ENCODE assay signal across 8 cellular contexts in the genomic region with DNA sequence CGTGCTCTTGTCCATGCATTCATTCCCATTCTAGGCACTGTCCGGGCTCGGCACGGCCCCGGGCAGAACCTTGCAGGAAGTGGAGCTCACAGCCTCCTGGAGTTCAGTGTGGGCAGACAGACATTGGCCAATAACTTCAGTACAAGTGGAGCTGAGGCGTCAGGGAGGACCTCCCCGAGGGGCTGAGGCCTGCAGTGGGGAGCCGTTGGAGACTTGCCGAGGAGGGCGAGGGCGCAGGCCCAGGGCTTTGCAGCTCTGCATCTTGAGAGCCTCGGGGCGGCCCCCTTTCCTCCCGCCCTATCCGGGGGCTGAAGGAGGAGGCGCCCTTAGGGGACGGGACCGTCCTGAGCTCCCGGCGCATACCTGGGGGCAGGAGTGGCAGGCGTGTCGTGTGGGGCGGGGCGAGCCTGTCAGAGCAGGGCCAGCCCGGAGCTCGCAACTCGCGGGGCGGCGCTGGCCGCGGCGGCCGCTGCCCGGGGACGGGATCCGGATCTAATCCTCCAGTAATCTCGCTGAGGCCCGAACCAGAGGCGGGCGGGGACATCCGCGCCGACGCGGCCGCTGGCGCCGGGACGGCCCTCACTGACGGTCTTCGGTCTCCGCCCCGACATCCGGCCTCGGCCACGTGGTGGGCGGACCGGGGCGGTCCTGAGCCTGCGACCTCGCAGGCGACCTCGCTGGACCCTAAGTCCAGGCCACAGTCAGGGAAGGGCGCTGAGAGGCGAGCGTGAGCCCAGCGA. TPM values are rescaled to one million over a fixed set of nuclear protein-coding genes. Genes with fewer than 3 reads are reported as not detected.
DNase-seq lines count a peak whose midpoint lies in the region; ATAC-seq and TF ChIP-seq lines count a peak whose summit lies in the region.

A gene (plus strand): TSS at position 698 of the 740 bp plus-strand sequence. CDS start 530 bp downstream, outside the sequence.

- peak within 1 kb of the TSS; percentile 52 for H3K27ac ChIP-seq in CD8-positive, alpha-beta T cell (ENCODE audit: low read depth, low read length)
- peak within 1 kb of the TSS; percentile 93 for H3K27ac ChIP-seq in stomach smooth muscle (ENCODE audit: low read length)

- peak; percentile 26 to 78 (median 68) for DNase-seq in CD8-positive, alpha-beta T cell
- DNase-seq in activated gamma-delta T cell (lab: John Stamatoyannopoulos, UW): peak; percentile 68
- peak; percentile 91 for DNase-seq in fibroblast of villous mesenchyme (ENCODE audit: low read depth)
- DNase-seq in neural crest cell (ENCODE audit: low read depth, low spot score): peak; percentile 76

- intact Hi-C loops in CD8-positive, alpha-beta T cell (cut with DNase I, micrococcal nuclease): loop anchor here (1.0 to 2.0 kb wide), 3 partner anchors 8 to 40 kb away; a partner anchor contains a TSS

- peak; percentile 89 for ATAC-seq in CD8-positive, alpha-beta T cell
- peak; percentile 75 for ATAC-seq in GM19324 (IDR thresholded peaks at IDR 0.05; ENCODE audit: low FRiP score, unreplicated experiment)
- ATAC-seq in HG03457 (IDR thresholded peaks at IDR 0.05; ENCODE audit: unreplicated experiment): peak; percentile 60

- POLR2A ChIA-PET in CD8-positive, alpha-beta T cell (lab: Charles Lee): interaction anchor here (0.6 to 4.0 kb wide), 11 partner anchors 8 to 1414 kb away, joined by 3 to 28 read pairs (median 5); a partner anchor contains a TSS

- H3K27me3 Mint-ChIP-seq in CD8-positive, alpha-beta T cell (ENCODE audit: low read depth): no peaks in the 10 kb centered on the region
- no peaks in the 10 kb centered on the region for H3K27me3 Mint-ChIP-seq in neural crest cell (ENCODE audit: low read depth)

- H3K27me3 ChIP-seq in CD8-positive, alpha-beta T cell (ENCODE audit: insufficient read depth, low read length): no peaks in the 10 kb centered on the region
- no peaks in the 10 kb centered on the region for H3K27me3 ChIP-seq in stomach smooth muscle (ENCODE audit: control insufficient read depth in 1 of 2, insufficient read depth in 2 of 2, low read length in 2 of 2)

- H3K27ac Mint-ChIP-seq in CD8-positive, alpha-beta T cell: peak within 1 kb of the TSS; percentile 86
- peak within 1 kb of the TSS; percentile 97 for H3K27ac Mint-ChIP-seq in neural crest cell (ENCODE audit: unreplicated experiment)

- peaks cover 10% of the 10 kb centered on the region for H3K4me1 ChIP-seq in CD8-positive, alpha-beta T cell (ENCODE audit: insufficient read depth, low read length)
- peaks cover 26% of the 10 kb centered on the region for H3K4me1 ChIP-seq in stomach smooth muscle (ENCODE audit: control insufficient read depth, insufficient read depth, low read length)

- H3K4me1 Mint-ChIP-seq in CD8-positive, alpha-beta T cell (ENCODE audit: low read depth): peaks cover 21% of the 10 kb centered on the region
- H3K4me1 Mint-ChIP-seq in neural crest cell: peaks cover 24% of the 10 kb centered on the region

- H3K9ac ChIP-seq in stomach smooth muscle (ENCODE audit: low read length in 2 of 2): peak within 1 kb of the TSS; percentile 79 to 84

- peaks cover 6% of the 10 kb centered on the region for H3K36me3 Mint-ChIP-seq in CD8-positive, alpha-beta T cell
- H3K36me3 Mint-ChIP-seq in neural crest cell (ENCODE audit: low read depth): peaks cover 2% of the 10 kb centered on the region

- TF ChIP-seq CTCF in CD8-positive, alpha-beta T cell (IDR thresholded peaks at IDR 0.05): no peak
- TF ChIP-seq CTCF in fibroblast of villous mesenchyme (IDR thresholded peaks at IDR 0.05; ENCODE audit: insufficient read depth, low read depth, low read length): no peak
- TF ChIP-seq CTCF in neural crest cell (conservative IDR thresholded peaks at IDR 0.05): peak; percentile 35

- TF ChIP-seq POLR2A in Raji (IDR thresholded peaks at IDR 0.05; ENCODE audit: insufficient read depth, low read depth, low read length): peak; percentile 74

- peak within 1 kb of the TSS; percentile 51 for H3K4me3 ChIP-seq in CD8-positive, alpha-beta T cell (ENCODE audit: low read depth, low read length)
- H3K4me3 ChIP-seq in fibroblast of villous mesenchyme (ENCODE audit: low read depth, low read length): peak within 1 kb of the TSS; percentile 66
- H3K4me3 ChIP-seq in stomach smooth muscle (ENCODE audit: low read length in 2 of 2): peak within 1 kb of the TSS; percentile 84 to 95

- no peaks in the 10 kb centered on the region for H3K36me3 ChIP-seq in CD8-positive, alpha-beta T cell (ENCODE audit: insufficient read depth, low read length)
- H3K36me3 ChIP-seq in stomach smooth muscle (ENCODE audit: control insufficient read depth in 2 of 2, insufficient read depth in 2 of 2, low read length in 2 of 2): no peaks in the 10 kb centered on the region

- H3K9me3 Mint-ChIP-seq in CD8-positive, alpha-beta T cell: no peaks in the 10 kb centered on the region
- no peaks in the 10 kb centered on the region for H3K9me3 Mint-ChIP-seq in neural crest cell

- no peaks in the 10 kb centered on the region for H3K9me3 ChIP-seq in CD8-positive, alpha-beta T cell (ENCODE audit: low read length)
- no peaks in the 10 kb centered on the region for H3K9me3 ChIP-seq in stomach smooth muscle (ENCODE audit: control insufficient read depth in 2 of 2, low read length in 2 of 2)

- CTCF ChIA-PET in CD8-positive, alpha-beta T cell (lab: Charles Lee): interaction anchor here (0.7 to 3.3 kb wide), 12 partner anchors 8 to 429 kb away, joined by 3 to 29 read pairs (median 5); a partner anchor contains a TSS

- peak within 1 kb of the TSS; percentile 94 for H3K4me3 Mint-ChIP-seq in CD8-positive, alpha-beta T cell
- peak within 1 kb of the TSS; percentile 88 for H3K4me3 Mint-ChIP-seq in neural crest cell

RNA-seq across cellular contexts. Expression of the gene that starts here (rescaled TPM):
- total RNA-seq in CD8-positive, alpha-beta T cell: 1 to 10 TPM; 3.8 to 4.0 TPM
- total RNA-seq in fibroblast of villous mesenchyme (23.3 and 37.7 TPM in 2 replicates), neural crest cell (29.9 and 32.5 TPM in 2 replicates)

Comparison
In these comparisons a context has a peak if more than half of its experiments do, and no peak if none do; other contexts are left out.
1. Peak in every context shown above with its lines: DNase-seq, ATAC-seq, H3K4me3 ChIP-seq and H3K27ac ChIP-seq.